Comparison of ENCODE assay signal across 1 cellular context in the genomic region with DNA sequence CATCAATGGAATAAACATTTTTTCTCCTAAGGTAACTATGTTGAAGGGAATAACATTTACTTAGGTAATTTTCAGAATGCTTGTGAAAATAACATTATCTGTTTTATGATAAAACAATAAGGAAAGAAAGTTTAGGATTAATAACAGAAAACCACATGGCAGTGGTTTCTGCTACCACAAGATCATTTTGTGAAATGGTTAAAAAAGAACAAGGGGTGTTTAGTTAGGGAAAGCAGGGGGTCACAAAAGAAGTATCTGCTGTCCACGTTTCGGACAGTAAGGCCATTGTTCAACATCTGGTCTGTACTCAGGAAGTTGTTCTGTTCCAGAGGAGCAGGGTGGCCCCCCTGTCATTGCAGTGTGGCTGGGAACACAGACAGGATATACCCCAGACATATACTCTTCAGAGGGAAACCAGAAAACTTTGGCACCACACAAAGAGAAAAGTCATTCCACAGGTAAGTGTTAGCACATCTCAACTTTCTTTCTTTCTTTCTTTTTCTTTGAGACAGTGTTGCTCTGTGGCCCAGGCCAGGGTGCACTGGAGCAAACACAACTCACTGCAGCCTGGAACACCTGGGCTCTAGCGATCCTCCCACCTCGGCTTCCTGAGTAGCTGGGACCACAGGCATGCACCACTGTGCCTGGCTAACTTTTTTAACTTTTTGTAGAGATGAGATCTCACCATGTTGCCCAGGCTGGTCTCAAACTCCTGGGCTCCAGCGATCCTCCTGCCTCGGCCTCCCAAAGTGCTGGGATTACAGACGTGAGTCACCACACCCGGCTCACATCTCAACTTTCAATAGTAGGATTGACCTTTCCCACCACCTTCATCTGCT.
A peak's percentile ranks its signal among the peaks of the same experiment; 100 is the strongest.
TF ChIP-seq lines count a peak whose summit lies in the region.

No MANE protein-coding gene starts in this region.

TF ChIP-seq in HepG2, 621 proteins besides CTCF, POLR2A, EP300 and RAD21 (continued from another document and continues in another):
- TF ChIP-seq ZBTB49 (CRISPR knock-in tag; IDR thresholded peaks at IDR 0.05; ENCODE audit: borderline replicate concordance) = no peak
- peak; percentile 76; the same call in 1 of the 2 replicates for TF ChIP-seq HMG20A (CRISPR knock-in tag; IDR thresholded peaks at IDR 0.05; ENCODE audit: borderline replicate concordance)
- TF ChIP-seq HES4 (CRISPR knock-in tag; IDR thresholded peaks at IDR 0.05; ENCODE audit: borderline replicate concordance) = no peak
- no peak for TF ChIP-seq ZFP36L2 (CRISPR knock-in tag; IDR thresholded peaks at IDR 0.05)
- TF ChIP-seq ZNF550 (CRISPR knock-in tag; IDR thresholded peaks at IDR 0.05; ENCODE audit: borderline replicate concordance) = no peak
- TF ChIP-seq ATF7 (IDR thresholded peaks at IDR 0.05) = no peak
- no peak for TF ChIP-seq ATF7 (CRISPR knock-in tag; IDR thresholded peaks at IDR 0.05)
- TF ChIP-seq MAZ (IDR thresholded peaks at IDR 0.05; ENCODE audit: borderline replicate concordance, low read depth, low read length) = 0 out of 2 replicates have a peak, but pooled peaks have one; percentile 33
- no peak for TF ChIP-seq MAZ (CRISPR knock-in tag; IDR thresholded peaks at IDR 0.05; ENCODE audit: low read depth)
- no peak for TF ChIP-seq KLF16 (CRISPR knock-in tag; IDR thresholded peaks at IDR 0.05)
- TF ChIP-seq ZSCAN22 (CRISPR knock-in tag; IDR thresholded peaks at IDR 0.05) = no peak
- TF ChIP-seq CBFB (CRISPR knock-in tag; IDR thresholded peaks at IDR 0.05) = 0 out of 2 replicates have a peak, but pooled peaks have one; percentile 25
- TF ChIP-seq, protein P1, sequence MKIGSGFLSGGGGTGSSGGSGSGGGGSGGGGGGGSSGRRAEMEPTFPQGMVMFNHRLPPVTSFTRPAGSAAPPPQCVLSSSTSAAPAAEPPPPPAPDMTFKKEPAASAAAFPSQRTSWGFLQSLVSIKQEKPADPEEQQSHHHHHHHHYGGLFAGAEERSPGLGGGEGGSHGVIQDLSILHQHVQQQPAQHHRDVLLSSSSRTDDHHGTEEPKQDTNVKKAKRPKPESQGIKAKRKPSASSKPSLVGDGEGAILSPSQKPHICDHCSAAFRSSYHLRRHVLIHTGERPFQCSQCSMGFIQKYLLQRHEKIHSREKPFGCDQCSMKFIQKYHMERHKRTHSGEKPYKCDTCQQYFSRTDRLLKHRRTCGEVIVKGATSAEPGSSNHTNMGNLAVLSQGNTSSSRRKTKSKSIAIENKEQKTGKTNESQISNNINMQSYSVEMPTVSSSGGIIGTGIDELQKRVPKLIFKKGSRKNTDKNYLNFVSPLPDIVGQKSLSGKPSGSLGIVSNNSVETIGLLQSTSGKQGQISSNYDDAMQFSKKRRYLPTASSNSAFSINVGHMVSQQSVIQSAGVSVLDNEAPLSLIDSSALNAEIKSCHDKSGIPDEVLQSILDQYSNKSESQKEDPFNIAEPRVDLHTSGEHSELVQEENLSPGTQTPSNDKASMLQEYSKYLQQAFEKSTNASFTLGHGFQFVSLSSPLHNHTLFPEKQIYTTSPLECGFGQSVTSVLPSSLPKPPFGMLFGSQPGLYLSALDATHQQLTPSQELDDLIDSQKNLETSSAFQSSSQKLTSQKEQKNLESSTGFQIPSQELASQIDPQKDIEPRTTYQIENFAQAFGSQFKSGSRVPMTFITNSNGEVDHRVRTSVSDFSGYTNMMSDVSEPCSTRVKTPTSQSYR (CRISPR knock-in tag; IDR thresholded peaks at IDR 0.05; ENCODE audit: borderline replicate concordance) = no peak
- peak; percentile 33; the same call in 1 of the 2 replicates for TF ChIP-seq ZNF501 (CRISPR knock-in tag; IDR thresholded peaks at IDR 0.05)
- TF ChIP-seq CBX1 (IDR thresholded peaks at IDR 0.05; ENCODE audit: low read depth) = no peak
- TF ChIP-seq NCOR1 (IDR thresholded peaks at IDR 0.05; ENCODE audit: borderline replicate concordance, low read length) = no peak
- TF ChIP-seq ZNF639 (CRISPR knock-in tag; conservative IDR thresholded peaks at IDR 0.05) = no peak
- no peak for TF ChIP-seq ZNF282 (IDR thresholded peaks at IDR 0.05; ENCODE audit: partially characterized antibody)
- no peak for TF ChIP-seq ZNF615 (CRISPR knock-in tag; IDR thresholded peaks at IDR 0.05; ENCODE audit: borderline replicate concordance)
- TF ChIP-seq NFKB2 (CRISPR knock-in tag; IDR thresholded peaks at IDR 0.05; ENCODE audit: borderline replicate concordance) = no peak
- 0 out of 2 replicates have a peak, but pooled peaks have one; percentile 69 for TF ChIP-seq ZSCAN29 (CRISPR knock-in tag; conservative IDR thresholded peaks at IDR 0.05)
- no peak; the same call in 1 of the 2 replicates for TF ChIP-seq ZNF772 (CRISPR knock-in tag; IDR thresholded peaks at IDR 0.05)
- TF ChIP-seq RFX5 (IDR thresholded peaks at IDR 0.05; ENCODE audit: low read depth, low read length) = no peak
- TF ChIP-seq, protein P2, sequence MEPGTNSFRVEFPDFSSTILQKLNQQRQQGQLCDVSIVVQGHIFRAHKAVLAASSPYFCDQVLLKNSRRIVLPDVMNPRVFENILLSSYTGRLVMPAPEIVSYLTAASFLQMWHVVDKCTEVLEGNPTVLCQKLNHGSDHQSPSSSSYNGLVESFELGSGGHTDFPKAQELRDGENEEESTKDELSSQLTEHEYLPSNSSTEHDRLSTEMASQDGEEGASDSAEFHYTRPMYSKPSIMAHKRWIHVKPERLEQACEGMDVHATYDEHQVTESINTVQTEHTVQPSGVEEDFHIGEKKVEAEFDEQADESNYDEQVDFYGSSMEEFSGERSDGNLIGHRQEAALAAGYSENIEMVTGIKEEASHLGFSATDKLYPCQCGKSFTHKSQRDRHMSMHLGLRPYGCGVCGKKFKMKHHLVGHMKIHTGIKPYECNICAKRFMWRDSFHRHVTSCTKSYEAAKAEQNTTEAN (CRISPR knock-in tag; conservative IDR thresholded peaks at IDR 0.05) = no peak
- TF ChIP-seq ZNF839 (CRISPR knock-in tag; IDR thresholded peaks at IDR 0.05; ENCODE audit: borderline replicate concordance) = no peak
- no peak for TF ChIP-seq ZNF788 (CRISPR knock-in tag; IDR thresholded peaks at IDR 0.05; ENCODE audit: borderline replicate concordance)
- no peak for TF ChIP-seq ELK4 (CRISPR knock-in tag; IDR thresholded peaks at IDR 0.05; ENCODE audit: borderline replicate concordance)
- TF ChIP-seq CBX2 (IDR thresholded peaks at IDR 0.05; ENCODE audit: low read depth, low read length) = no peak
- TF ChIP-seq CBX2 (CRISPR knock-in tag; IDR thresholded peaks at IDR 0.05; ENCODE audit: low read depth) = no peak
- TF ChIP-seq ZNF572 (CRISPR knock-in tag; IDR thresholded peaks at IDR 0.05) = no peak
- TF ChIP-seq, protein P3, sequence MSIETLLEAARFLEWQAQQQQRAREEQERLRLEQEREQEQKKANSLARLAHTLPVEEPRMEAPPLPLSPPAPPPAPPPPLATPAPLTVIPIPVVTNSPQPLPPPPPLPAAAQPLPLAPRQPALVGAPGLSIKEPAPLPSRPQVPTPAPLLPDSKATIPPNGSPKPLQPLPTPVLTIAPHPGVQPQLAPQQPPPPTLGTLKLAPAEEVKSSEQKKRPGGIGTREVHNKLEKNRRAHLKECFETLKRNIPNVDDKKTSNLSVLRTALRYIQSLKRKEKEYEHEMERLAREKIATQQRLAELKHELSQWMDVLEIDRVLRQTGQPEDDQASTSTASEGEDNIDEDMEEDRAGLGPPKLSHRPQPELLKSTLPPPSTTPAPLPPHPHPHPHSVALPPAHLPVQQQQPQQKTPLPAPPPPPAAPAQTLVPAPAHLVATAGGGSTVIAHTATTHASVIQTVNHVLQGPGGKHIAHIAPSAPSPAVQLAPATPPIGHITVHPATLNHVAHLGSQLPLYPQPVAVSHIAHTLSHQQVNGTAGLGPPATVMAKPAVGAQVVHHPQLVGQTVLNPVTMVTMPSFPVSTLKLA (IDR thresholded peaks at IDR 0.05) = no peak
- TF ChIP-seq ZNF263 (CRISPR knock-in tag; IDR thresholded peaks at IDR 0.05) = 0 out of 2 replicates have a peak, but pooled peaks have one; percentile 16
- TF ChIP-seq AKAP8 (CRISPR knock-in tag; IDR thresholded peaks at IDR 0.05) = no peak
- TF ChIP-seq, protein P4, sequence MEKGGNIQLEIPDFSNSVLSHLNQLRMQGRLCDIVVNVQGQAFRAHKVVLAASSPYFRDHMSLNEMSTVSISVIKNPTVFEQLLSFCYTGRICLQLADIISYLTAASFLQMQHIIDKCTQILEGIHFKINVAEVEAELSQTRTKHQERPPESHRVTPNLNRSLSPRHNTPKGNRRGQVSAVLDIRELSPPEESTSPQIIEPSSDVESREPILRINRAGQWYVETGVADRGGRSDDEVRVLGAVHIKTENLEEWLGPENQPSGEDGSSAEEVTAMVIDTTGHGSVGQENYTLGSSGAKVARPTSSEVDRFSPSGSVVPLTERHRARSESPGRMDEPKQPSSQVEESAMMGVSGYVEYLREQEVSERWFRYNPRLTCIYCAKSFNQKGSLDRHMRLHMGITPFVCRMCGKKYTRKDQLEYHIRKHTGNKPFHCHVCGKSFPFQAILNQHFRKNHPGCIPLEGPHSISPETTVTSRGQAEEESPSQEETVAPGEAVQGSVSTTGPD (CRISPR knock-in tag; IDR thresholded peaks at IDR 0.05) = no peak
- TF ChIP-seq, protein P5, sequence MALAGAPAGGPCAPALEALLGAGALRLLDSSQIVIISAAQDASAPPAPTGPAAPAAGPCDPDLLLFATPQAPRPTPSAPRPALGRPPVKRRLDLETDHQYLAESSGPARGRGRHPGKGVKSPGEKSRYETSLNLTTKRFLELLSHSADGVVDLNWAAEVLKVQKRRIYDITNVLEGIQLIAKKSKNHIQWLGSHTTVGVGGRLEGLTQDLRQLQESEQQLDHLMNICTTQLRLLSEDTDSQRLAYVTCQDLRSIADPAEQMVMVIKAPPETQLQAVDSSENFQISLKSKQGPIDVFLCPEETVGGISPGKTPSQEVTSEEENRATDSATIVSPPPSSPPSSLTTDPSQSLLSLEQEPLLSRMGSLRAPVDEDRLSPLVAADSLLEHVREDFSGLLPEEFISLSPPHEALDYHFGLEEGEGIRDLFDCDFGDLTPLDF (CRISPR knock-in tag; IDR thresholded peaks at IDR 0.05) = no peak
- TF ChIP-seq ZKSCAN5 (CRISPR knock-in tag; IDR thresholded peaks at IDR 0.05) = no peak
- TF ChIP-seq ZNF614 (CRISPR knock-in tag; IDR thresholded peaks at IDR 0.05; ENCODE audit: borderline replicate concordance) = peak; percentile 27; the same call in 1 of the 2 replicates
- TF ChIP-seq, protein P6, sequence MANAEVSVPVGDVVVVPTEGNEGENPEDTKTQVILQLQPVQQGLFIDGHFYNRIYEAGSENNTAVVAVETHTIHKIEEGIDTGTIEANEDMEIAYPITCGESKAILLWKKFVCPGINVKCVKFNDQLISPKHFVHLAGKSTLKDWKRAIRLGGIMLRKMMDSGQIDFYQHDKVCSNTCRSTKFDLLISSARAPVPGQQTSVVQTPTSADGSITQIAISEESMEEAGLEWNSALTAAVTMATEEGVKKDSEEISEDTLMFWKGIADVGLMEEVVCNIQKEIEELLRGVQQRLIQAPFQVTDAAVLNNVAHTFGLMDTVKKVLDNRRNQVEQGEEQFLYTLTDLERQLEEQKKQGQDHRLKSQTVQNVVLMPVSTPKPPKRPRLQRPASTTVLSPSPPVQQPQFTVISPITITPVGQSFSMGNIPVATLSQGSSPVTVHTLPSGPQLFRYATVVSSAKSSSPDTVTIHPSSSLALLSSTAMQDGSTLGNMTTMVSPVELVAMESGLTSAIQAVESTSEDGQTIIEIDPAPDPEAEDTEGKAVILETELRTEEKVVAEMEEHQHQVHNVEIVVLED (CRISPR knock-in tag; IDR thresholded peaks at IDR 0.05; ENCODE audit: borderline replicate concordance) = no peak
- no peak for TF ChIP-seq KDM5A (IDR thresholded peaks at IDR 0.05; ENCODE audit: borderline replicate concordance, low read length)
- 0 out of 2 replicates have a peak, but pooled peaks have one; percentile 26 for TF ChIP-seq ZNF670 (CRISPR knock-in tag; IDR thresholded peaks at IDR 0.05; ENCODE audit: borderline replicate concordance)
- TF ChIP-seq SALL2 (CRISPR knock-in tag; IDR thresholded peaks at IDR 0.05) = no peak
- TF ChIP-seq EHMT2 (IDR thresholded peaks at IDR 0.05; ENCODE audit: borderline replicate concordance, low read depth, low read length) = no peak; the same call in 1 of the 2 replicates
- peak; percentile 85 for TF ChIP-seq SKI (IDR thresholded peaks at IDR 0.05; ENCODE audit: partially characterized antibody)
- TF ChIP-seq YEATS4 (CRISPR knock-in tag; IDR thresholded peaks at IDR 0.05; ENCODE audit: borderline replicate concordance) = no peak
- TF ChIP-seq KLF15 (CRISPR knock-in tag; IDR thresholded peaks at IDR 0.05; ENCODE audit: borderline replicate concordance) = no peak
